Comparison of ENCODE assay signal across 8 cellular contexts in the genomic region with DNA sequence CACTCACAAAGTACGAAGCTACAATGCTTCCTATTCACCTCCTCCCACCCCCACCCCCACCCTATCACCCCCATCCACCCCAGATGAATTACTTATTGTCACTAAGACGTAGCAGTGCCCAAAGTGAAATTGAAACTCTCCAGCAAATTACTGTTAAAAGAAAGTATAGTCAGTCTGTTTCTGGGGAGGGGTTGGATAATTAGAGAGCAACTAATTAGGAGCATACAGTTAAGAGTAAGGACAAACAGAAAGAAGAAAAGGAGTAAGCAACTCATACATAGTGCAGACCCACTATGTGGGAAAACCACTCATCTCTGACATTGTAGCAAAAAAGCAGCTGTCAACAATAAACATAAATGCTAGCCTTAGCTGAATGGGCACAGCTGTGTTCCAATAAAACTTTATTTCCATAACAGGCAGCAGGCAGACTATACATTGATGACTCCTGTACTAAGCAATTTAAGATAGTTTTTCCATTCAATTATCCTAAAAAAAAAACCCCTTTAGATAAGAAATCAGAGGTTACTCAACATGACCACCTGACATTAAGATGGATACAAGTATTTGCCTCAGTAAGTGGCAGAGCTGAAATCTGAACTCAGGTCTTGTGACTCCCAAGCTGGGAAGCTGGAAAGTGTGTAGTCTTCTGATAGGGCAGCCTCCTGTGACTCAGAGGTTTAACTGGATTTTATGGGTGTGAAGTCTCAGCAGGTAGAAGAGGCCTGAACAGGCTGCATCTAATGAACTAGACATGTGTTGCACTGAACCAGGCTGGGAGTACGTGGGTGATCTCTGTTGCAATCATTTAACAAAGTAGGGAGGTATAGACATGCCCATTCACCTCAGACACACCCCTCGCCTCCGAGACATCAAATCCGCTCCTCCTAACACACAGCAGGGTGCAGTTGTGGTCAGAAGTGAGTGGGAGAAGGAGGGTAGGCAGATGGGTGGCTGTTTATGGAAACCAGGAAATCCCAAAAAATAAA.
DNase-seq lines count a peak whose midpoint lies in the region; ATAC-seq, FAIRE-seq and TF ChIP-seq lines count a peak whose summit lies in the region.

No MANE protein-coding gene starts in this region.

- no peaks in the 10 kb centered on the region for H3K9me2 ChIP-seq in PC-9 (ENCODE audit: insufficient read depth)

- intact Hi-C loops in PC-9 (cut with micrococcal nuclease; ENCODE audit: unreplicated experiment) = loop anchor here (5.0 kb wide), 2 partner anchors 55 to 135 kb away; no protein-coding TSS in a partner anchor

- H3K27ac ChIP-seq in PC-9 = peak overlapping the region; percentile 14; the same call in 1 of the 2 replicates

- BruUV-seq in PC-9 (replicated peaks; lab: Mats Ljungman, UMichigan) = no TSS peak

- no peaks in the 10 kb centered on the region for H3K27me3 ChIP-seq in PC-9 (ENCODE audit: insufficient read depth, low read depth)

- CTCF ChIA-PET in PC-9 (lab: Charles Lee) = no interaction called here

- H3K4me3 ChIP-seq in PC-9 (no peak overlapping the region), fibroblast of villous mesenchyme (ENCODE audit: low read depth, low read length) (no peak overlapping the region)

- ATAC-seq in GM18502 (IDR thresholded peaks at IDR 0.05; ENCODE audit: poor library complexity, unreplicated experiment) (peak; percentile 48), GM21723 (IDR thresholded peaks at IDR 0.05; ENCODE audit: unreplicated experiment) (peak; percentile 32), GM18519 (IDR thresholded peaks at IDR 0.05; ENCODE audit: low FRiP score, unreplicated experiment) (no peak), HG02759 (IDR thresholded peaks at IDR 0.05; ENCODE audit: unreplicated experiment) (no peak)

- no peaks in the 10 kb centered on the region for H4K20me1 ChIP-seq in PC-9 (ENCODE audit: insufficient read depth)

- DNase-seq in PC-9 (peak in 1 of 2 experiments; percentile 52), fibroblast of villous mesenchyme (ENCODE audit: low read depth) (peak; percentile 76), NCI-H2081 treated with DMSO at 0.1 percent for 48 hours (lab: John Stamatoyannopoulos, UW) (no peak), D721Med (ENCODE audit: insufficient read length, low spot score) (no peak)

- FAIRE-seq in D721Med (lab: Jason Lieb, UNC) = no peak

- H3F3A ChIP-seq in PC-9 (ENCODE audit: insufficient read depth, low read depth) = peaks cover 25% of the 10 kb centered on the region

- POLR2A ChIA-PET in PC-9 (lab: Charles Lee; ENCODE audit: unreplicated experiment) = interaction anchor here (0.6 to 0.7 kb wide), 2 partner anchors 83 to 149 kb away, joined by 7 to 12 read pairs; no protein-coding TSS in a partner anchor

- peaks cover 27% of the 10 kb centered on the region for H3K4me1 ChIP-seq in PC-9 (replicated peaks; ENCODE audit: insufficient read depth)

- TF ChIP-seq CTCF in PC-9 (conservative IDR thresholded peaks at IDR 0.05) (no peak), fibroblast of villous mesenchyme (IDR thresholded peaks at IDR 0.05; ENCODE audit: insufficient read depth, low read depth, low read length) (no peak), D721Med (IDR thresholded peaks at IDR 0.05; ENCODE audit: insufficient read depth, missing control alignments) (no peak)

- H3K4me2 ChIP-seq in PC-9 = peak overlapping the region; percentile 13; the same call in 1 of the 2 replicates

- H2AFZ ChIP-seq in PC-9 = no peak overlapping the region

- H3K36me3 ChIP-seq in PC-9 (ENCODE audit: low read depth) = no peaks in the 10 kb centered on the region

- H3K79me2 ChIP-seq in PC-9 (ENCODE audit: low read depth) = no peaks in the 10 kb centered on the region

- H3K9me3 ChIP-seq in PC-9 (ENCODE audit: insufficient read depth, low read depth) = no peaks in the 10 kb centered on the region

Comparison
In these comparisons a context has a peak if more than half of its experiments do, and no peak if none do; other contexts are left out.
1. ATAC-seq: peak in GM18502 (single experiment) and GM21723 (single experiment); none in GM18519 (single experiment) and HG02759 (single experiment).